Comparison of ENCODE assay signal across 20 cellular contexts in the genomic region with DNA sequence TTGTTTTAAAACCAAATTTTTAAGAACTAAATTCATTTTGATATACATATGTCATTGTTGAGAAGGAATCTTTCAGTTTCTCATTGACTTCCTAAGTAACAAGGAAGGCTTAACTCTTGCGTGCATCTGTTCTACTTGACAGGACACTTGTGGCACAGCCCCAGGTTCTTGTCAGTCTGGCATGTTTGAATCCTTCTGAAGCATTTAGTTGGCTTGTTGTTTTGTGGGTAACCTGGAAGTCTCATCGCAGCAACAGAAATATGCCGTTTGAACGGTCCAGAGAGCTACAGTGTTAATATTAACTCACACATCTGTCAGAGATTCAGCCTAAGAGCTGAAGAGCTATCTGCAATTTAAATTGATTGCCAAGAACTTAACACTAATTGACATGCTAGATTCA.
"Had no signal": no experiment of that assay in that cellular context is flagged by ENCODE, and none has a peak within 500 bp of the region (broad histone marks: within the 10 kb centered on the region; RNA-seq: fewer than 3 reads in every experiment).

No MANE protein-coding gene starts in this region.

- DNase-seq: effector memory CD8-positive, alpha-beta T cell; erythroblast; foreskin melanocyte; heart left ventricle; hippocampal formation; left cardiac atrium; left ventricle myocardium inferior; lower lobe of right lung; natural killer cell; nucleus accumbens; ovary; right cardiac atrium; small intestine; stimulated activated CD4-positive, alpha-beta T cell treated with anti-CD3 and anti-CD28 coated beads, Interleukin-12 subunit alpha, Interleukin-12 subunit beta, amount 100 ng/mL, for 4 hours; stimulated activated naive CD4-positive, alpha-beta T cell; stomach; substantia nigra; transverse colon had no signal

- H3K27me3 ChIP-seq: heart left ventricle, neural progenitor cell, ovary, stomach, transverse colon had no signal

- H3K4me3 ChIP-seq: heart left ventricle, left ventricle myocardium inferior, lower lobe of right lung, neural progenitor cell, ovary, stomach, thoracic aorta, transverse colon had no signal

- H3K27ac ChIP-seq: heart left ventricle, left ventricle myocardium inferior, lower lobe of right lung, neural progenitor cell, ovary, stomach, thoracic aorta, transverse colon had no signal

- H3K9me3 ChIP-seq: heart left ventricle, left ventricle myocardium inferior, lower lobe of right lung, ovary, stomach, thoracic aorta, transverse colon had no signal

- H3K36me3 ChIP-seq: heart left ventricle, left ventricle myocardium inferior, lower lobe of right lung, neural progenitor cell, ovary, stomach, thoracic aorta, transverse colon had no signal

- H3K4me1 ChIP-seq: heart left ventricle, left ventricle myocardium inferior, lower lobe of right lung, neural progenitor cell, stomach, transverse colon had no signal
